8 cellular contexts compared by ENCODE assay signal in genomic region chr5:43602818-43603534, GRCh38. TPM values are rescaled to one million over a fixed set of nuclear protein-coding genes. Genes with fewer than 3 reads are reported as not detected.
A peak's percentile ranks its signal among the peaks of the same experiment; 100 is the strongest.
DNase-seq lines count a peak whose midpoint lies in the region; ATAC-seq and TF ChIP-seq lines count a peak whose summit lies in the region.

Gene NNT (plus strand): TSS chr5:43603180. CDS start chr5:43609196, 6,016 bp downstream.

- no peaks in the 10 kb centered on the region for H3K9me3 Mint-ChIP-seq in activated CD4-positive, alpha-beta T cell treated with anti-CD3 and anti-CD28 coated beads for 36 hours (ENCODE audit: low read depth)

- peaks cover 4% of the 10 kb centered on the region for H3K4me1 ChIP-seq in colonic mucosa

- DNase-seq in AG04449 (ENCODE audit: low read depth, low spot score) = no peak
- DNase-seq in NCI-H2227 treated with DMSO at 0.1 percent for 48 hours (lab: John Stamatoyannopoulos, UW) = peak; percentile 93
- peak; percentile 89 for DNase-seq in activated CD4-positive, alpha-beta T cell treated with anti-CD3 and anti-CD28 coated beads for 36 hours
- peak; percentile 85 for DNase-seq in colonic mucosa
- peak; percentile 83 for DNase-seq in left lobe of liver (ENCODE audit: low spot score)
- peak; percentile 64 for DNase-seq in stimulated activated CD4-positive, alpha-beta T cell treated with anti-CD3 and anti-CD28 coated beads, Interleukin-2, amount 100 ng/mL, for 4 hours (ENCODE audit: low read depth)

- intact Hi-C loops in activated CD4-positive, alpha-beta T cell treated with anti-CD3 and anti-CD28 coated beads for 36 hours (cut with DNase I, micrococcal nuclease) = loop anchor here (1.0 to 10.0 kb wide), 14 partner anchors 47 to 1206 kb away; partner anchors contain the start of genes MRPS30 (in 2 of the 2), C5orf34 (in 1 of the 2), NIM1K (in 1 of the 2) and ZNF131 (in 1 of the 2)
- intact Hi-C loops in colonic mucosa (cut with DNase I) = loop anchor here (5.0 kb wide), 1 partner anchor 46 kb away; the partner anchor contains the start of gene PAIP1

- POLR2A ChIA-PET in AG04449 (lab: Yijun Ruan, JAX) = interaction anchor here (1.2 kb wide), 1 partner anchor 29 kb away, joined by 3 read pairs; no protein-coding TSS in a partner anchor
- POLR2A ChIA-PET in activated CD4-positive, alpha-beta T cell treated with anti-CD3 and anti-CD28 coated beads for 36 hours (lab: Charles Lee) = interaction anchor here (0.6 to 2.5 kb wide), 8 partner anchors 28 to 183 kb away, joined by 3 to 18 read pairs (median 4); partner anchors contain the start of genes C5orf34 and TMEM267

- TF ChIP-seq CTCF in AG04449 (IDR thresholded peaks at IDR 0.05; ENCODE audit: insufficient read depth, low read length, missing control alignments) = no peak
- no peak for TF ChIP-seq CTCF in colonic mucosa (IDR thresholded peaks at IDR 0.05)

- peak within 1 kb of the TSS; percentile 77 for H3K27ac ChIP-seq in colonic mucosa

- CTCF ChIA-PET in AG04449 (lab: Yijun Ruan, JAX) = interaction anchor here (0.7 to 3.0 kb wide), 4 partner anchors 11 to 45 kb away, joined by 3 to 18 read pairs (median 4); no protein-coding TSS in a partner anchor
- CTCF ChIA-PET in activated CD4-positive, alpha-beta T cell treated with anti-CD3 and anti-CD28 coated beads for 36 hours (lab: Charles Lee) = interaction anchor here (0.7 to 5.0 kb wide), 6 partner anchors 8 to 653 kb away, joined by 3 to 17 read pairs (median 5); partner anchors contain the start of gene TMEM267

- H3K4me3 Mint-ChIP-seq in activated CD4-positive, alpha-beta T cell treated with anti-CD3 and anti-CD28 coated beads for 36 hours = peak within 1 kb of the TSS; percentile 95

- ATAC-seq in GM18867 (IDR thresholded peaks at IDR 0.05; ENCODE audit: unreplicated experiment) (peak; percentile 82), HG03097 (IDR thresholded peaks at IDR 0.05; ENCODE audit: low FRiP score, unreplicated experiment) (peak; percentile 70), left lobe of liver (peak; percentile 78)
- ATAC-seq in activated CD4-positive, alpha-beta T cell treated with anti-CD3 and anti-CD28 coated beads for 36 hours = peak; percentile 76

- H3K36me3 Mint-ChIP-seq in activated CD4-positive, alpha-beta T cell treated with anti-CD3 and anti-CD28 coated beads for 36 hours (ENCODE audit: low read depth) = peaks cover 26% of the 10 kb centered on the region

- H3K4me1 Mint-ChIP-seq in activated CD4-positive, alpha-beta T cell treated with anti-CD3 and anti-CD28 coated beads for 36 hours = peaks cover 29% of the 10 kb centered on the region

- H3K9me3 ChIP-seq in colonic mucosa = no peaks in the 10 kb centered on the region

- H3K4me3 ChIP-seq in AG04449 (ENCODE audit: low read depth, low read length) (peak within 1 kb of the TSS; percentile 79), colonic mucosa (peak within 1 kb of the TSS; percentile 67)

- H3K27ac Mint-ChIP-seq in activated CD4-positive, alpha-beta T cell treated with anti-CD3 and anti-CD28 coated beads for 36 hours = peak within 1 kb of the TSS; percentile 93

- peak within 1 kb of the TSS; percentile 66 to 80 for H3K9ac ChIP-seq in colonic mucosa (ENCODE audit: low read depth in 2 of 2, low read length in 2 of 2)

- no peaks in the 10 kb centered on the region for H3K36me3 ChIP-seq in colonic mucosa

- no peaks in the 10 kb centered on the region for H3K27me3 Mint-ChIP-seq in activated CD4-positive, alpha-beta T cell treated with anti-CD3 and anti-CD28 coated beads for 36 hours

- no peaks in the 10 kb centered on the region for H3K27me3 ChIP-seq in colonic mucosa

RNA-seq across cellular contexts. Expression of gene NNT, which starts in this region (rescaled TPM):
- 10 to 100 TPM; 55.4 to 77.5 TPM for total RNA-seq in activated CD4-positive, alpha-beta T cell treated with anti-CD3 and anti-CD28 coated beads for 36 hours
- total RNA-seq in colonic mucosa = 100 to 1,000 TPM in 1 of 2 donors, 10 to 100 TPM in 1; 81.3 to 148 TPM
- 190 TPM for total RNA-seq in left lobe of liver
